8 cellular contexts compared by ENCODE assay signal in genomic region chr17:62627904-62628603, GRCh38. TPM values are rescaled to one million over a fixed set of nuclear protein-coding genes. Genes with fewer than 3 reads are reported as not detected.
DNase-seq lines count a peak whose midpoint lies in the region; ATAC-seq and TF ChIP-seq lines count a peak whose summit lies in the region.

No MANE protein-coding gene starts in this region.

- H3K27ac ChIP-seq in Panc1 (ENCODE audit: low read length) = peak overlapping the region; percentile 75

- peaks cover 3% of the 10 kb centered on the region for H3K27me3 Mint-ChIP-seq in brain

- peaks cover 0 to 7% (median 0%) of the 10 kb centered on the region in 5 experiments for H3K9me3 Mint-ChIP-seq in brain

- POLR2A ChIA-PET in Panc1 (lab: Charles Lee) = no interaction called here

- in situ Hi-C loops in Panc1 (cut with HindIII; ENCODE audit: low pct_unique_long_range_greater_than_20kb, low sequenced_read_pairs) = no loop called here

- ATAC-seq in Panc1 = peak; percentile 28

- peak overlapping the region; percentile 63 to 87 for H3K4me3 ChIP-seq in Panc1 (ENCODE audit: low read depth in 2 of 2, low read length in 2 of 2)

- peaks cover 57% of the 10 kb centered on the region for H3K4me1 Mint-ChIP-seq in brain

- CTCF ChIA-PET in Panc1 (lab: Charles Lee) = no interaction called here

- intact Hi-C loops in Panc1 (cut with micrococcal nuclease; ENCODE audit: unreplicated experiment) = no loop called here

- H3K36me3 ChIP-seq in Panc1 (ENCODE audit: control insufficient read depth, insufficient read depth, low read length) = no peaks in the 10 kb centered on the region

- peaks cover 32% of the 10 kb centered on the region for H3K4me1 ChIP-seq in Panc1 (ENCODE audit: control insufficient read depth, insufficient read depth, low read length)

- H3K27ac Mint-ChIP-seq in brain = peak overlapping the region; percentile 86 to 96 (median 95)

- TF ChIP-seq CTCF in Panc1 (IDR thresholded peaks at IDR 0.05) (no peak), brain (conservative IDR thresholded peaks at IDR 0.05) (no peak)

- H3K4me3 Mint-ChIP-seq in brain = peak overlapping the region; percentile 91 to 95 (median 93)

- peaks cover 13% of the 10 kb centered on the region for H3K36me3 Mint-ChIP-seq in brain

- H3K9me3 ChIP-seq in Panc1 (ENCODE audit: control insufficient read depth, insufficient read depth, low read depth, low read length) = no peaks in the 10 kb centered on the region

- no TSS peak for BruUV-seq in Panc1 (replicated peaks; lab: Mats Ljungman, UMichigan)

- DNase-seq in SIG-M5 treated with dmso at 0.1 percent for 504 hours (lab: John Stamatoyannopoulos, UW; ENCODE audit: unreplicated experiment) = peak; percentile 39
- no peak for DNase-seq in SIG-M5 (lab: John Stamatoyannopoulos, UW)
- DNase-seq in Panc1 (ENCODE audit: low read depth, low spot score) = no peak
- DNase-seq in kidney glomerular epithelial cell (lab: John Stamatoyannopoulos, UW) = peak; percentile 48
- DNase-seq in stimulated activated CD4-positive, alpha-beta T cell treated with anti-CD3 and anti-CD28 coated beads, Interleukin-2, amount 100 ng/mL, for 24 hours = peak; percentile 51 to 64
- DNase-seq in cerebellar nuclear complex (lab: John Stamatoyannopoulos, UW) = no peak
- DNase-seq in NCI-H524 treated with DMSO at 0.1 percent for 48 hours (lab: John Stamatoyannopoulos, UW) = no peak

- H3K27me3 ChIP-seq in Panc1 (ENCODE audit: control insufficient read depth, insufficient read depth, low read length) = no peaks in the 10 kb centered on the region

RNA-seq across cellular contexts. Expression of gene MRC2, which starts 0.6 kb away (rescaled TPM):
- total RNA-seq in Panc1 (2021; ENCODE audit: unreplicated experiment) = 120 TPM
- polyA plus RNA-seq in Panc1 (2012; ENCODE audit: insufficient read length) = 171 TPM
- polyA plus RNA-seq in brain (ENCODE audit: insufficient read depth, low read depth, low replicate concordance) = 8.5 TPM

Comparison
In these comparisons a context has a peak if more than half of its experiments do, and no peak if none do; other contexts are left out.
1. DNase-seq: peak in SIG-M5 treated with dmso at 0.1 percent for 504 hours (single experiment), kidney glomerular epithelial cell (single experiment) and stimulated activated CD4-positive, alpha-beta T cell treated with anti-CD3 and anti-CD28 coated beads, Interleukin-2, amount 100 ng/mL, for 24 hours (2 of 2); none in SIG-M5 (single experiment), Panc1 (single experiment), cerebellar nuclear complex (0 of 2) and NCI-H524 treated with DMSO at 0.1 percent for 48 hours (single experiment).